16 cellular contexts compared by ENCODE assay signal in genomic region chr1:183586897-183587296, GRCh38. TPM values are rescaled to one million over a fixed set of nuclear protein-coding genes. Genes with fewer than 3 reads are reported as not detected.
DNase-seq lines count a peak whose midpoint lies in the region; ATAC-seq and TF ChIP-seq lines count a peak whose summit lies in the region.
"Had no signal": no experiment of that assay in that cellular context is flagged by ENCODE, and none has a peak within 500 bp of the region (broad histone marks: within the 10 kb centered on the region; RNA-seq: fewer than 3 reads in every experiment).

No MANE protein-coding gene starts in this region.

- H3K4me1 ChIP-seq in spleen (peaks cover 2 to 86% (median 40%) of the 10 kb centered on the region in 6 donors), left lung (peaks cover 0 to 67% of the 10 kb centered on the region in 2 donors), stomach (peaks cover 0 to 35% (median 0%) of the 10 kb centered on the region in 4 donors)
- H3K4me1 ChIP-seq: Caco-2 had no signal

- no peak; the same call in 1 of the 2 replicates for ATAC-seq in WTC11
- ATAC-seq in left lung, result no peak
- ATAC-seq in stimulated activated effector memory CD8-positive, alpha-beta T cell treated with anti-CD3 and anti-CD28 coated beads, Interleukin-12 subunit alpha, Interleukin-12 subunit beta, amount 100 ng/mL, for 72 hours, result no peak
- ATAC-seq: HCT116 had no signal

- TF ChIP-seq CTCF in CD14-positive monocyte (IDR thresholded peaks at IDR 0.05) (no peak), WTC11 (IDR thresholded peaks at IDR 0.05) (no peak), spleen (IDR thresholded peaks at IDR 0.05 in 8 of 11, conservative IDR thresholded peaks at IDR 0.05 in 3 of 11) (no peak), left lung (IDR thresholded peaks at IDR 0.05) (no peak), stomach (IDR thresholded peaks at IDR 0.05) (no peak)

- H3K36me3 ChIP-seq in spleen (peaks cover 0 to 49% (median 0%) of the 10 kb centered on the region in 6 donors), left lung (peaks cover 0 to 37% of the 10 kb centered on the region in 2 donors), stomach (no peaks in the 10 kb centered on the region)

- no peak for DNase-seq in CD14-positive monocyte (ENCODE audit: low spot score)
- DNase-seq in WTC11 (ENCODE audit: low spot score), result no peak
- DNase-seq in mesenteric fat pad (ENCODE audit: low spot score), result peak; percentile 43
- DNase-seq in spleen, result no peak
- no peak for DNase-seq in activated naive CD4-positive, alpha-beta T cell treated with anti-CD3 and anti-CD28 coated beads, Interleukin-2, amount 10 ng/mL, durations not matched to agents 7 days and 5 days
- DNase-seq in left lung, result no peak
- DNase-seq in stimulated activated effector memory CD8-positive, alpha-beta T cell treated with anti-CD3 and anti-CD28 coated beads, Interleukin-12 subunit alpha, Interleukin-12 subunit beta, amount 100 ng/mL, for 72 hours (ENCODE audit: low spot score in 2 of 2), result no peak
- DNase-seq in stomach, result no peak
- DNase-seq: ACHN; Caco-2; CD8-positive, alpha-beta memory T cell; DND-41; GDM1 had no signal

- H3K27me3 ChIP-seq in spleen (replicated peaks in 1 of 7) (no peaks in the 10 kb centered on the region), left lung (no peaks in the 10 kb centered on the region), stomach (no peaks in the 10 kb centered on the region)

- peak overlapping the region; percentile 74 to 98 (median 86) for H3K27ac Mint-ChIP-seq in CD14-positive monocyte
- H3K27ac Mint-ChIP-seq in WTC11, result no peak overlapping the region
- H3K27ac Mint-ChIP-seq in activated naive CD4-positive, alpha-beta T cell treated with anti-CD3 and anti-CD28 coated beads, Interleukin-2, amount 10 ng/mL, durations not matched to agents 7 days and 5 days, result no peak overlapping the region
- no peak overlapping the region for H3K27ac Mint-ChIP-seq in stimulated activated effector memory CD8-positive, alpha-beta T cell treated with anti-CD3 and anti-CD28 coated beads, Interleukin-12 subunit alpha, Interleukin-12 subunit beta, amount 100 ng/mL, for 72 hours
- H3K27ac Mint-ChIP-seq: CD8-positive, alpha-beta memory T cell had no signal

- 85 to 96% (median 92%) methylated on average over 8 of the region's 8 CpGs for WGBS in spleen, 5 donors
- 92 to 98% (median 96%) methylated on average over 8 of the region's 8 CpGs for WGBS in stomach, 5 donors

- CTCF ChIA-PET in WTC11 (lab: Charles Lee), result interaction anchor here (1.9 kb wide), 1 partner anchor 359 kb away, joined by 5 read pairs; no protein-coding TSS in a partner anchor
- CTCF ChIA-PET in activated naive CD4-positive, alpha-beta T cell treated with anti-CD3 and anti-CD28 coated beads, Interleukin-2, amount 10 ng/mL, durations not matched to agents 7 days and 5 days (lab: Charles Lee), result no interaction called here

- H3K4me3 ChIP-seq in spleen (peak overlapping the region in 2 of 8 donors; percentile 3 to 28), left lung (peak overlapping the region in 1 of 2 donors; percentile 50), stomach (no peak overlapping the region)

- TF ChIP-seq EP300 in stomach (IDR thresholded peaks at IDR 0.05), result no peak

- no peaks in the 10 kb centered on the region for H3K27me3 Mint-ChIP-seq in CD14-positive monocyte (ENCODE audit: low read depth in 3 of 3)
- no peaks in the 10 kb centered on the region for H3K27me3 Mint-ChIP-seq in WTC11 (ENCODE audit: low read depth)
- no peaks in the 10 kb centered on the region for H3K27me3 Mint-ChIP-seq in activated naive CD4-positive, alpha-beta T cell treated with anti-CD3 and anti-CD28 coated beads, Interleukin-2, amount 10 ng/mL, durations not matched to agents 7 days and 5 days
- H3K27me3 Mint-ChIP-seq: CD8-positive, alpha-beta memory T cell had no signal

- no peaks in the 10 kb centered on the region for H3K9me3 ChIP-seq in spleen
- H3K9me3 ChIP-seq in left lung, result no peaks in the 10 kb centered on the region
- no peaks in the 10 kb centered on the region for H3K9me3 ChIP-seq in stomach
- H3K9me3 ChIP-seq: Caco-2 had no signal

- H3K4me3 Mint-ChIP-seq in CD14-positive monocyte (peak overlapping the region; percentile 56 to 73), WTC11 (no peak overlapping the region)
- no peak overlapping the region for H3K4me3 Mint-ChIP-seq in activated naive CD4-positive, alpha-beta T cell treated with anti-CD3 and anti-CD28 coated beads, Interleukin-2, amount 10 ng/mL, durations not matched to agents 7 days and 5 days
- H3K4me3 Mint-ChIP-seq in stimulated activated effector memory CD8-positive, alpha-beta T cell treated with anti-CD3 and anti-CD28 coated beads, Interleukin-12 subunit alpha, Interleukin-12 subunit beta, amount 100 ng/mL, for 72 hours, result no peak overlapping the region
- H3K4me3 Mint-ChIP-seq: CD8-positive, alpha-beta memory T cell had no signal

- TF ChIP-seq POLR2A in spleen (IDR thresholded peaks at IDR 0.05) (no peak), stomach (IDR thresholded peaks at IDR 0.05) (no peak)

- H3K9me3 Mint-ChIP-seq in CD14-positive monocyte (peaks cover 0 to 2% (median 0%) of the 10 kb centered on the region in 7 donors), WTC11 (no peaks in the 10 kb centered on the region)
- no peaks in the 10 kb centered on the region for H3K9me3 Mint-ChIP-seq in activated naive CD4-positive, alpha-beta T cell treated with anti-CD3 and anti-CD28 coated beads, Interleukin-2, amount 10 ng/mL, durations not matched to agents 7 days and 5 days
- H3K9me3 Mint-ChIP-seq in stimulated activated effector memory CD8-positive, alpha-beta T cell treated with anti-CD3 and anti-CD28 coated beads, Interleukin-12 subunit alpha, Interleukin-12 subunit beta, amount 100 ng/mL, for 72 hours, result no peaks in the 10 kb centered on the region
- H3K9me3 Mint-ChIP-seq: CD8-positive, alpha-beta memory T cell had no signal

- H3K36me3 Mint-ChIP-seq in CD14-positive monocyte, result peaks cover 56 to 75% of the 10 kb centered on the region in 2 donors
- no peaks in the 10 kb centered on the region for H3K36me3 Mint-ChIP-seq in WTC11
- H3K36me3 Mint-ChIP-seq in activated naive CD4-positive, alpha-beta T cell treated with anti-CD3 and anti-CD28 coated beads, Interleukin-2, amount 10 ng/mL, durations not matched to agents 7 days and 5 days, result peaks cover 7% of the 10 kb centered on the region
- no peaks in the 10 kb centered on the region for H3K36me3 Mint-ChIP-seq in stimulated activated effector memory CD8-positive, alpha-beta T cell treated with anti-CD3 and anti-CD28 coated beads, Interleukin-12 subunit alpha, Interleukin-12 subunit beta, amount 100 ng/mL, for 72 hours
- H3K36me3 Mint-ChIP-seq: CD8-positive, alpha-beta memory T cell had no signal

- intact Hi-C loops in CD14-positive monocyte (cut with micrococcal nuclease) (no loop called here), spleen (cut with DNase I; ENCODE audit: low total_unique reads) (no loop called here), left lung (cut with DNase I) (no loop called here), stomach (cut with DNase I; ENCODE audit: low total_unique reads) (no loop called here)

- POLR2A ChIA-PET in WTC11 (lab: Charles Lee), result no interaction called here

- peaks cover 76% of the 10 kb centered on the region for H3K4me1 Mint-ChIP-seq in CD14-positive monocyte
- H3K4me1 Mint-ChIP-seq in WTC11, result peaks cover 27% of the 10 kb centered on the region
- peaks cover 56% of the 10 kb centered on the region for H3K4me1 Mint-ChIP-seq in activated naive CD4-positive, alpha-beta T cell treated with anti-CD3 and anti-CD28 coated beads, Interleukin-2, amount 10 ng/mL, durations not matched to agents 7 days and 5 days
- H3K4me1 Mint-ChIP-seq in stimulated activated effector memory CD8-positive, alpha-beta T cell treated with anti-CD3 and anti-CD28 coated beads, Interleukin-12 subunit alpha, Interleukin-12 subunit beta, amount 100 ng/mL, for 72 hours, result peaks cover 14% of the 10 kb centered on the region

- H3K27ac ChIP-seq in spleen (peak overlapping the region in 6 of 8 donors; percentile 21 to 98 (median 56)), left lung (peak overlapping the region in 1 of 2 donors; percentile 93), stomach (no peak overlapping the region)
- H3K27ac ChIP-seq: C4-2B, HL-60 had no signal

TF ChIP-seq in WTC11, 78 proteins besides CTCF, POLR2A, EP300 and RAD21:
- TF ChIP-seq RELA (CRISPR knock-in tag; IDR thresholded peaks at IDR 0.05; ENCODE audit: borderline replicate concordance) (no peak), ZNF423 (CRISPR knock-in tag; IDR thresholded peaks at IDR 0.05) (0 out of 2 replicates have a peak, but pooled peaks have one; percentile 22), HMGA2 (CRISPR knock-in tag; IDR thresholded peaks at IDR 0.05) (no peak)
TF ChIP-seq in WTC11: peak in this region for 1.

RNA-seq across cellular contexts. Expression of gene NCF2, which starts 3.4 kb away (rescaled TPM):
- 100 to 1,000 TPM; 557 to 697 TPM for polyA plus RNA-seq in CD14-positive monocyte
- 0.25 to 0.52 TPM (median 0.41 TPM) in 3 replicates for total RNA-seq in WTC11 (2021)
- 40.8 TPM for total RNA-seq in mesenteric fat pad
- total RNA-seq in spleen, result 100 to 1,000 TPM in 5 of 7 donors, 10 to 100 TPM in 2; 62.2 to 232 (median 114) TPM
- polyA plus RNA-seq in spleen, result 10 to 100 TPM; 14.9 to 34.7 (median 20.5) TPM
- total RNA-seq in left lung, result 100 to 1,000 TPM in 1 of 2 donors, 10 to 100 TPM in 1; 70.9 to 139 TPM
- 10 to 100 TPM in 1 of 5 donors, 1 to 10 TPM in 3, under 1 TPM in 1; 0.29 to 30.4 (median 6.4) TPM for total RNA-seq in stomach
- polyA plus RNA-seq in stomach, result 1 to 10 TPM; 3.1 to 10.0 (median 6.0) TPM
- total RNA-seq: Caco-2 had no signal

RNA-seq across cellular contexts. Expression of gene ARPC5, which starts 48.7 kb away (rescaled TPM):
- polyA plus RNA-seq in CD14-positive monocyte, result 1,000 to 10,000 TPM; 1,064 to 1,089 TPM
- 51.7 to 60.9 TPM (median 56.8 TPM) in 3 replicates for total RNA-seq in WTC11 (2021)
- total RNA-seq in mesenteric fat pad, result 109 TPM
- 100 to 1,000 TPM; 141 to 221 (median 171) TPM for total RNA-seq in spleen
- 100 to 1,000 TPM; 122 to 208 (median 190) TPM for polyA plus RNA-seq in spleen
- total RNA-seq in left lung, result 100 to 1,000 TPM; 171 to 208 TPM
- 100 to 1,000 TPM in 1 of 5 donors, 10 to 100 TPM in 4; 26.3 to 101 (median 73.7) TPM for total RNA-seq in stomach
- 100 to 1,000 TPM in 1 of 3 donors, 10 to 100 TPM in 2; 54.5 to 106 (median 87.5) TPM for polyA plus RNA-seq in stomach

Comparison
In these comparisons a context has a peak if more than half of its experiments do, and no peak if none do; other contexts are left out.
1. H3K27ac Mint-ChIP-seq: peak in CD14-positive monocyte (7 of 7); none in WTC11 (single experiment), activated naive CD4-positive, alpha-beta T cell treated with anti-CD3 and anti-CD28 coated beads, Interleukin-2, amount 10 ng/mL, durations not matched to agents 7 days and 5 days (single experiment) and stimulated activated effector memory CD8-positive, alpha-beta T cell treated with anti-CD3 and anti-CD28 coated beads, Interleukin-12 subunit alpha, Interleukin-12 subunit beta, amount 100 ng/mL, for 72 hours (single experiment).
2. H3K4me3 Mint-ChIP-seq: peak in CD14-positive monocyte (2 of 2); none in WTC11 (single experiment), activated naive CD4-positive, alpha-beta T cell treated with anti-CD3 and anti-CD28 coated beads, Interleukin-2, amount 10 ng/mL, durations not matched to agents 7 days and 5 days (single experiment) and stimulated activated effector memory CD8-positive, alpha-beta T cell treated with anti-CD3 and anti-CD28 coated beads, Interleukin-12 subunit alpha, Interleukin-12 subunit beta, amount 100 ng/mL, for 72 hours (single experiment).
3. H3K27ac ChIP-seq: peak in spleen (6 of 8); none in stomach (0 of 5).